Comparison of ENCODE assay signal across 21 cellular contexts in genomic region chr14:57085801-57086200, GRCh38.
DNase-seq lines count a peak whose midpoint lies in the region; ATAC-seq, FAIRE-seq and TF ChIP-seq lines count a peak whose summit lies in the region.
"Had no signal": no experiment of that assay in that cellular context is flagged by ENCODE, and none has a peak within 500 bp of the region (broad histone marks: within the 10 kb centered on the region; RNA-seq: fewer than 3 reads in every experiment).

No MANE protein-coding gene starts in this region.

- ATAC-seq in SK-N-SH treated with all-trans-retinoic acid at 6 μM for 48 hours = no peak
- no peak for ATAC-seq in activated CD4-positive, alpha-beta T cell treated with anti-CD3 and anti-CD28 coated beads for 36 hours
- ATAC-seq: body of pancreas; GM12878; left lobe of liver; stimulated activated effector memory CD8-positive, alpha-beta T cell treated with anti-CD3 and anti-CD28 coated beads, Interleukin-12 subunit alpha, Interleukin-12 subunit beta, amount 100 ng/mL, for 72 hours had no signal

- no peak overlapping the region for H3K4me2 ChIP-seq in SK-N-SH
- H3K4me2 ChIP-seq: BLaER1 treated with 17β-estradiol and CSF1 and Interleukin-3, amounts not matched to agents 10 nM and 100 nM had no signal

- H3F3A ChIP-seq in SK-N-SH (replicated peaks; ENCODE audit: insufficient read depth) = no peaks in the 10 kb centered on the region

- no peaks in the 10 kb centered on the region for H3K27me3 ChIP-seq in SK-N-SH (ENCODE audit: insufficient read depth)
- H3K27me3 ChIP-seq: BLaER1 treated with 17β-estradiol and CSF1 and Interleukin-3, amounts not matched to agents 10 nM and 100 nM; body of pancreas; colonic mucosa; sigmoid colon; suprapubic skin had no signal

- peak; percentile 9 for DNase-seq in SK-N-SH
- DNase-seq in NCI-H2171 (lab: John Stamatoyannopoulos, UW) = peak; percentile 61
- peak; percentile 10 for DNase-seq in SW480 (ENCODE audit: low spot score)
- peak; percentile 32 for DNase-seq in urothelium cell line (ENCODE audit: low spot score)
- no peak for DNase-seq in activated CD4-positive, alpha-beta T cell treated with anti-CD3 and anti-CD28 coated beads for 36 hours
- no peak for DNase-seq in putamen (ENCODE audit: low spot score)
- DNase-seq in H54 (ENCODE audit: insufficient read length, low spot score) = no peak
- DNase-seq: activated CD4-positive, alpha-beta T cell treated with anti-CD3 and anti-CD28 coated beads for 4 hours; colonic mucosa; MM.1S; NCI-H2227 treated with DMSO at 0.1 percent for 48 hours; nephron progenitor cell; sigmoid colon had no signal

- no peaks in the 10 kb centered on the region for H3K9me2 ChIP-seq in SK-N-SH

- H3K4me3 Mint-ChIP-seq in activated CD4-positive, alpha-beta T cell treated with anti-CD3 and anti-CD28 coated beads for 36 hours = no peak overlapping the region
- H3K4me3 Mint-ChIP-seq: nephron progenitor cell; stimulated activated effector memory CD8-positive, alpha-beta T cell treated with anti-CD3 and anti-CD28 coated beads, Interleukin-12 subunit alpha, Interleukin-12 subunit beta, amount 100 ng/mL, for 72 hours had no signal

- no peak overlapping the region for H3K27ac ChIP-seq in SK-N-SH (ENCODE audit: low read depth in 2 of 2, low read length in 1 of 2)
- H3K27ac ChIP-seq: BLaER1 treated with 17β-estradiol and CSF1 and Interleukin-3, amounts not matched to agents 10 nM and 100 nM; body of pancreas; colonic mucosa; sigmoid colon; suprapubic skin had no signal

- TF ChIP-seq EP300 in SK-N-SH (IDR thresholded peaks at IDR 0.05; ENCODE audit: borderline replicate concordance in 1 of 2, low read depth in 1 of 2, low read length in 1 of 2) = no peak

- no peak overlapping the region for H3K27ac Mint-ChIP-seq in activated CD4-positive, alpha-beta T cell treated with anti-CD3 and anti-CD28 coated beads for 36 hours
- H3K27ac Mint-ChIP-seq: nephron progenitor cell; stimulated activated effector memory CD8-positive, alpha-beta T cell treated with anti-CD3 and anti-CD28 coated beads, Interleukin-12 subunit alpha, Interleukin-12 subunit beta, amount 100 ng/mL, for 72 hours had no signal

- no peaks in the 10 kb centered on the region; a peak in 1 of 4 replicates for H3K4me1 ChIP-seq in SK-N-SH (ENCODE audit: control insufficient read depth in 1 of 2, insufficient read depth in 2 of 2, low read depth in 1 of 2, low read length in 1 of 2)
- H3K4me1 ChIP-seq: BLaER1 treated with 17β-estradiol and CSF1 and Interleukin-3, amounts not matched to agents 10 nM and 100 nM; body of pancreas; colonic mucosa; sigmoid colon; suprapubic skin had no signal

- no peak for TF ChIP-seq RAD21 in SK-N-SH (IDR thresholded peaks at IDR 0.05; ENCODE audit: low read length)

- TF ChIP-seq CTCF in SK-N-SH (IDR thresholded peaks at IDR 0.05) = no peak

- FAIRE-seq in urothelium cell line (lab: Jason Lieb, UNC) (peak; percentile 89), H54 (lab: Jason Lieb, UNC) (no peak)
- FAIRE-seq: endometrium, GM12878 had no signal

- intact Hi-C loops in activated CD4-positive, alpha-beta T cell treated with anti-CD3 and anti-CD28 coated beads for 36 hours (cut with DNase I, micrococcal nuclease) = no loop called here

- H3K36me3 ChIP-seq in SK-N-SH (replicated peaks in 1 of 2; ENCODE audit: control insufficient read depth in 1 of 2, insufficient read depth in 2 of 2, low read length in 1 of 2) = no peaks in the 10 kb centered on the region
- H3K36me3 ChIP-seq: BLaER1 treated with 17β-estradiol and CSF1 and Interleukin-3, amounts not matched to agents 10 nM and 100 nM; colonic mucosa; sigmoid colon; suprapubic skin had no signal

- H3K4me1 Mint-ChIP-seq in activated CD4-positive, alpha-beta T cell treated with anti-CD3 and anti-CD28 coated beads for 36 hours = no peaks in the 10 kb centered on the region
- H3K4me1 Mint-ChIP-seq: nephron progenitor cell; stimulated activated effector memory CD8-positive, alpha-beta T cell treated with anti-CD3 and anti-CD28 coated beads, Interleukin-12 subunit alpha, Interleukin-12 subunit beta, amount 100 ng/mL, for 72 hours had no signal

- H3K4me3 ChIP-seq in SK-N-SH (ENCODE audit: low read depth in 2 of 2, low read length in 1 of 2) = no peak overlapping the region
- H3K4me3 ChIP-seq: BLaER1 treated with 17β-estradiol and CSF1 and Interleukin-3, amounts not matched to agents 10 nM and 100 nM; body of pancreas; colonic mucosa; GM12878; sigmoid colon; suprapubic skin had no signal

- no peak for TF ChIP-seq POLR2A in H54 (IDR thresholded peaks at IDR 0.05; ENCODE audit: low read depth, low read length)

- CTCF ChIA-PET in SK-N-SH (lab: Yijun Ruan, JAX) = no interaction called here
- CTCF ChIA-PET in activated CD4-positive, alpha-beta T cell treated with anti-CD3 and anti-CD28 coated beads for 36 hours (lab: Charles Lee) = no interaction called here

- H4K20me1 ChIP-seq in SK-N-SH (ENCODE audit: insufficient read depth) = no peaks in the 10 kb centered on the region
- H4K20me1 ChIP-seq: BLaER1 treated with 17β-estradiol and CSF1 and Interleukin-3, amounts not matched to agents 10 nM and 100 nM had no signal

- no peaks in the 10 kb centered on the region for H3K36me3 Mint-ChIP-seq in activated CD4-positive, alpha-beta T cell treated with anti-CD3 and anti-CD28 coated beads for 36 hours (ENCODE audit: low read depth)
- H3K36me3 Mint-ChIP-seq: stimulated activated effector memory CD8-positive, alpha-beta T cell treated with anti-CD3 and anti-CD28 coated beads, Interleukin-12 subunit alpha, Interleukin-12 subunit beta, amount 100 ng/mL, for 72 hours had no signal

- no peaks in the 10 kb centered on the region for H3K9me3 Mint-ChIP-seq in activated CD4-positive, alpha-beta T cell treated with anti-CD3 and anti-CD28 coated beads for 36 hours (ENCODE audit: low read depth)
- H3K9me3 Mint-ChIP-seq: stimulated activated effector memory CD8-positive, alpha-beta T cell treated with anti-CD3 and anti-CD28 coated beads, Interleukin-12 subunit alpha, Interleukin-12 subunit beta, amount 100 ng/mL, for 72 hours had no signal

- 23% methylated on average over 3 of the region's 3 CpGs for WGBS in SK-N-SH (ENCODE audit: low lambda C conversion rate)

- no peaks in the 10 kb centered on the region for H3K79me2 ChIP-seq in SK-N-SH (ENCODE audit: insufficient read depth)

- H3K9ac ChIP-seq in SK-N-SH = no peak overlapping the region
- H3K9ac ChIP-seq: BLaER1 treated with 17β-estradiol and CSF1 and Interleukin-3, amounts not matched to agents 10 nM and 100 nM had no signal

- POLR2A ChIA-PET in SK-N-SH (lab: Yijun Ruan, JAX) = no interaction called here
- POLR2A ChIA-PET in activated CD4-positive, alpha-beta T cell treated with anti-CD3 and anti-CD28 coated beads for 36 hours (lab: Charles Lee) = no interaction called here

- H2AFZ ChIP-seq in SK-N-SH (ENCODE audit: low read depth) = no peak overlapping the region

- H3K9me3 ChIP-seq in SK-N-SH = no peaks in the 10 kb centered on the region
- H3K9me3 ChIP-seq: body of pancreas, colonic mucosa, sigmoid colon, suprapubic skin had no signal

- peaks cover 16% of the 10 kb centered on the region for H3K27me3 Mint-ChIP-seq in activated CD4-positive, alpha-beta T cell treated with anti-CD3 and anti-CD28 coated beads for 36 hours

TF ChIP-seq in SK-N-SH, 30 proteins besides CTCF, POLR2A, EP300 and RAD21 (continues in another document):
- no peak for TF ChIP-seq CHD2 (IDR thresholded peaks at IDR 0.05; ENCODE audit: low read length, partially characterized antibody)

TF ChIP-seq in SK-N-SH treated with all-trans-retinoic acid at 6 μM for 48 hours, 23 proteins besides CTCF, POLR2A, EP300 and RAD21 (continues in another document):
- TF ChIP-seq GLIS3 (CRISPR knock-in tag; IDR thresholded peaks at IDR 0.05) (no peak), BACH2 (CRISPR knock-in tag; IDR thresholded peaks at IDR 0.05; ENCODE audit: borderline replicate concordance) (no peak), ZFP3 (CRISPR knock-in tag; IDR thresholded peaks at IDR 0.05) (no peak), ISL1 (CRISPR knock-in tag; IDR thresholded peaks at IDR 0.05) (no peak), ESRRG (CRISPR knock-in tag; IDR thresholded peaks at IDR 0.05) (no peak), CSRNP3 (CRISPR knock-in tag; IDR thresholded peaks at IDR 0.05) (no peak), SNAI2 (CRISPR knock-in tag; IDR thresholded peaks at IDR 0.05) (no peak), ARNTL (CRISPR knock-in tag; IDR thresholded peaks at IDR 0.05; ENCODE audit: borderline replicate concordance, low read depth) (no peak), OSR1 (CRISPR knock-in tag; IDR thresholded peaks at IDR 0.05) (no peak), ZFP30 (CRISPR knock-in tag; IDR thresholded peaks at IDR 0.05) (no peak), ZC3H10 (CRISPR knock-in tag; IDR thresholded peaks at IDR 0.05) (no peak), CSDC2 (CRISPR knock-in tag; IDR thresholded peaks at IDR 0.05) (no peak), PPARA (CRISPR knock-in tag; IDR thresholded peaks at IDR 0.05; ENCODE audit: borderline replicate concordance) (no peak), PATZ1 (CRISPR knock-in tag; IDR thresholded peaks at IDR 0.05; ENCODE audit: borderline replicate concordance) (no peak)

Comparison
In these comparisons a context has a peak if more than half of its experiments do, and no peak if none do; other contexts are left out.
1. DNase-seq: peak in SK-N-SH (single experiment), NCI-H2171 (single experiment), SW480 (single experiment) and urothelium cell line (single experiment); none in activated CD4-positive, alpha-beta T cell treated with anti-CD3 and anti-CD28 coated beads for 36 hours (single experiment), putamen (single experiment) and H54 (single experiment).